Comparison of ENCODE assay signal across 8 cellular contexts in genomic region chr18:51195086-51195601, GRCh38. TPM values are rescaled to one million over a fixed set of nuclear protein-coding genes. Genes with fewer than 3 reads are reported as not detected.
DNase-seq lines count a peak whose midpoint lies in the region; ATAC-seq, FAIRE-seq and TF ChIP-seq lines count a peak whose summit lies in the region.

No MANE protein-coding gene starts in this region.

- peak overlapping the region; percentile 91 for H3K18ac ChIP-seq in H1 (ENCODE audit: extremely low read depth, low read length)

- peak overlapping the region; percentile 68; the same call in 1 of the 2 replicates for H2BK12ac ChIP-seq in H1 (ENCODE audit: low read depth, low read length)

- peak overlapping the region; percentile 68 for H3K27ac ChIP-seq in H1 (ENCODE audit: low read depth, low read length)

- TF ChIP-seq CTCF in H1 (IDR thresholded peaks at IDR 0.05; ENCODE audit: control extremely low read depth in 1 of 3, insufficient read depth in 1 of 3, low read depth in 1 of 3, low read length in 3 of 3): no peak
- TF ChIP-seq CTCF in osteocyte (IDR thresholded peaks at IDR 0.05): no peak

- H3K4me2 ChIP-seq in H1 (ENCODE audit: insufficient read depth in 1 of 2, low read depth in 2 of 2, low read length in 2 of 2): peak overlapping the region; percentile 80 to 94

- 10% methylated on average over 6 of the region's 6 CpGs; no CpG with 5 or more reads in 1 of the 2 experiments for WGBS in H1 (ENCODE audit: extremely low coverage in 1 of 2, insufficient coverage in 1 of 2, insufficient read length in 1 of 2, insufficient replicate concordance in 2 of 2, low coverage in 1 of 2, low lambda C conversion rate in 2 of 2, missing lambda C conversion rate in 1 of 2), 2 experiments

- H4K8ac ChIP-seq in H1 (ENCODE audit: extremely low read depth, insufficient read depth, low read length): no peak overlapping the region

- H3K4me1 ChIP-seq in H1 (replicated peaks in 1 of 4; ENCODE audit: control insufficient read depth in 3 of 4, insufficient read depth in 4 of 4, low read length in 3 of 4): peaks cover 0 to 15% (median 7%) of the 10 kb centered on the region in 4 experiments; a peak in 5 of 7 replicates

- no peak overlapping the region for H3K4ac ChIP-seq in H1 (replicated peaks; ENCODE audit: insufficient read length, low read depth, low read length)

- H3K79me1 ChIP-seq in H1 (ENCODE audit: low read depth, low read length): no peaks in the 10 kb centered on the region; the same call in 1 of the 2 replicates

- H4K20me1 ChIP-seq in H1 (replicated peaks in 1 of 2; ENCODE audit: control insufficient read depth in 1 of 2, insufficient read depth in 2 of 2, low read length in 2 of 2): peaks cover 16 to 30% of the 10 kb centered on the region in 2 experiments

- no peak overlapping the region for H2AFZ ChIP-seq in H1 (ENCODE audit: low read length)

- H2BK20ac ChIP-seq in H1 (ENCODE audit: low read length): no peak overlapping the region

- peak overlapping the region; percentile 96 for H3K27ac Mint-ChIP-seq in osteocyte (ENCODE audit: unreplicated experiment)

- POLR2A ChIA-PET in H1 (lab: Charles Lee; ENCODE audit: partially characterized antibody): interaction anchor here (1.0 to 8.0 kb wide), 13 partner anchors 9 to 166 kb away, joined by 3 to 128 read pairs (median 5); no protein-coding TSS in a partner anchor

- peaks cover 48 to 68% of the 10 kb centered on the region in 2 experiments for H3K79me2 ChIP-seq in H1 (ENCODE audit: control insufficient read depth in 1 of 2, insufficient read depth in 2 of 2, low read length in 2 of 2)

- H3K27me3 Mint-ChIP-seq in osteocyte (ENCODE audit: unreplicated experiment): no peaks in the 10 kb centered on the region

- TF ChIP-seq POLR2A in H1 (IDR thresholded peaks at IDR 0.05; ENCODE audit: control extremely low read depth in 1 of 2, low read depth in 2 of 2, low read length in 2 of 2): no peak

- H3K27me3 ChIP-seq in H1 (replicated peaks in 1 of 4; ENCODE audit: control insufficient read depth in 3 of 4, extremely low read depth in 1 of 4, insufficient read depth in 3 of 4, low read length in 3 of 4): no peaks in the 10 kb centered on the region

- peak overlapping the region; percentile 59 to 92 (median 89) for H3K9ac ChIP-seq in H1 (replicated peaks in 1 of 4; ENCODE audit: extremely low read depth in 1 of 4, low read depth in 3 of 4, low read length in 3 of 4)

- H2BK15ac ChIP-seq in H1 (ENCODE audit: low read length): no peak overlapping the region

- CTCF ChIA-PET in H1 (lab: Charles Lee; ENCODE audit: partially characterized antibody): interaction anchor here (1.1 to 2.1 kb wide), 3 partner anchors 9 to 71 kb away, joined by 4 to 11 read pairs (median 5); no protein-coding TSS in a partner anchor

- H3K9me3 ChIP-seq in H1 (ENCODE audit: insufficient read depth in 2 of 2, low read depth in 1 of 2, low read length in 1 of 2): no peaks in the 10 kb centered on the region

- no peaks in the 10 kb centered on the region for H3K36me3 Mint-ChIP-seq in osteocyte (ENCODE audit: unreplicated experiment)

- H3K4me3 Mint-ChIP-seq in osteocyte (ENCODE audit: unreplicated experiment): peak overlapping the region; percentile 96

- no peaks in the 10 kb centered on the region for H3K9me3 Mint-ChIP-seq in osteocyte (ENCODE audit: unreplicated experiment)

- no peak overlapping the region for H3K14ac ChIP-seq in H1 (ENCODE audit: insufficient read length)

- no peak for TF ChIP-seq EP300 in H1 (IDR thresholded peaks at IDR 0.05; ENCODE audit: borderline replicate concordance in 1 of 2, low read depth in 2 of 2, low read length in 2 of 2)

- no peak overlapping the region for H3K23ac ChIP-seq in H1 (ENCODE audit: insufficient read length)

- peaks cover 50% of the 10 kb centered on the region for H3K4me1 Mint-ChIP-seq in osteocyte (ENCODE audit: unreplicated experiment)

- FAIRE-seq in H1 (lab: Jason Lieb, UNC): no peak

- peaks cover 0 to 13% (median 0%) of the 10 kb centered on the region in 4 experiments; a peak in 4 of 8 replicates for H3K36me3 ChIP-seq in H1 (ENCODE audit: control insufficient read depth in 2 of 4, insufficient read depth in 4 of 4, low read length in 3 of 4)

- H2AK5ac ChIP-seq in H1 (ENCODE audit: low read depth, low read length): no peak overlapping the region; the same call in 1 of the 2 replicates

- DNase-seq in DMS79 treated with DMSO at 0.1 percent for 48 hours (lab: John Stamatoyannopoulos, UW) (peak; percentile 79), NCI-H524 treated with DMSO at 0.1 percent for 48 hours (lab: John Stamatoyannopoulos, UW) (peak; percentile 48), H1 (ENCODE audit: low read depth in 1 of 2, low spot score in 2 of 2) (no peak), osteocyte (ENCODE audit: extremely low spot score, unreplicated experiment) (no peak), NCI-H2171 (lab: John Stamatoyannopoulos, UW) (no peak)

- H3K4me3 ChIP-seq in H1 (ENCODE audit: extremely low read depth in 1 of 4, insufficient read depth in 2 of 4, low read depth in 3 of 4, low read length in 4 of 4): peak overlapping the region; percentile 97 to 100 (median 99)

- no peak overlapping the region for H4K91ac ChIP-seq in H1 (replicated peaks; ENCODE audit: insufficient read length, low read length)

- H3K56ac ChIP-seq in H1 (replicated peaks; ENCODE audit: insufficient read length, low read depth, low read length): no peak overlapping the region

- TF ChIP-seq RAD21 in H1 (IDR thresholded peaks at IDR 0.05 in 1 of 2, conservative IDR thresholded peaks at IDR 0.05 in 1 of 2; ENCODE audit: low read depth in 2 of 2, low read length in 2 of 2): no peak

- no peak for ATAC-seq in HG03469 (IDR thresholded peaks at IDR 0.05; ENCODE audit: unreplicated experiment)
- ATAC-seq in HG02981 (IDR thresholded peaks at IDR 0.05; ENCODE audit: unreplicated experiment): no peak
- no peak for ATAC-seq in HG02588 (IDR thresholded peaks at IDR 0.05; ENCODE audit: unreplicated experiment)

- H2BK5ac ChIP-seq in H1 (ENCODE audit: low read depth, low read length): peak overlapping the region; percentile 88

- peaks cover 2% of the 10 kb centered on the region for H3K23me2 ChIP-seq in H1 (ENCODE audit: low read depth, low read length)

- no peak overlapping the region for H4K5ac ChIP-seq in H1 (ENCODE audit: insufficient read length, low read depth, low read length)

- H2BK120ac ChIP-seq in H1 (replicated peaks; ENCODE audit: low read depth, low read length): no peak overlapping the region

TF ChIP-seq in H1, 55 proteins besides CTCF, POLR2A, EP300 and RAD21:
- TF ChIP-seq RXRA (IDR thresholded peaks at IDR 0.05; ENCODE audit: insufficient read depth, low read depth, low read length): no peak
- no peak for TF ChIP-seq CTBP2 (IDR thresholded peaks at IDR 0.05; ENCODE audit: borderline replicate concordance, insufficient read depth, insufficient read length, low read length)
- TF ChIP-seq CEBPB (IDR thresholded peaks at IDR 0.05; ENCODE audit: low read depth, low read length): no peak
- no peak for TF ChIP-seq POU5F1 (IDR thresholded peaks at IDR 0.05; ENCODE audit: low read depth, low read length)
- TF ChIP-seq TCF12 (IDR thresholded peaks at IDR 0.05; ENCODE audit: low read depth, low read length): no peak
- TF ChIP-seq ATF3 (IDR thresholded peaks at IDR 0.05; ENCODE audit: insufficient read depth, low read depth, low read length): no peak
- no peak for TF ChIP-seq FOSL1 (IDR thresholded peaks at IDR 0.05; ENCODE audit: insufficient read depth, low read depth, low read length)
- TF ChIP-seq SP2 (IDR thresholded peaks at IDR 0.05; ENCODE audit: low read length): no peak
- no peak for TF ChIP-seq JUND (IDR thresholded peaks at IDR 0.05; ENCODE audit: low read length)
- TF ChIP-seq NANOG (IDR thresholded peaks at IDR 0.05; ENCODE audit: insufficient read depth, low read depth, low read length, poor library complexity, severe bottlenecking): no peak
- no peak for TF ChIP-seq NRF1 (IDR thresholded peaks at IDR 0.05; ENCODE audit: low read depth, low read length)
- TF ChIP-seq CREB1 (IDR thresholded peaks at IDR 0.05): no peak

RNA-seq across cellular contexts. Expression of gene MEX3C, which starts 2.3 kb away (rescaled TPM):
- 102 and 103 TPM in 2 replicates for total RNA-seq in H1 (2021; fragmentation: NEBNext Ultra II Directional; extraction: Animal tissue kit (Norgen Biotek cat#: 25700))
- polyA plus RNA-seq in H1 (2011; rRNA removed): 29.6 and 48.2 TPM in 2 replicates
- 41.2 TPM for polyA plus RNA-seq in H1 (2011; cell fraction: cytosol; rRNA removed)
- 35.2 TPM for polyA plus RNA-seq in H1 (2011; cell fraction: nucleus; rRNA removed)
- 58.7 to 93.5 TPM (median 74.0 TPM) in 4 replicates for polyA plus RNA-seq in H1 (2012, experiment 1 of 2)
- polyA plus RNA-seq in H1 (2012, experiment 2 of 2): 16.6 TPM
- 58.2 TPM for polyA plus RNA-seq in H1 (2013, experiment 1 of 2)
- polyA plus RNA-seq in H1 (2013, experiment 2 of 2): 66.2 TPM
- 117 and 118 TPM in 2 replicates for polyA minus RNA-seq in H1 (2011; rRNA and poly(A)+ RNA removed)
- polyA minus RNA-seq in H1 (2011; cell fraction: cytosol; rRNA and poly(A)+ RNA removed): 44.5 TPM
- 91.9 TPM for polyA minus RNA-seq in H1 (2011; cell fraction: nucleus; rRNA and poly(A)+ RNA removed)
- total RNA-seq in osteocyte: 53.5 and 59.7 TPM in 2 replicates

Comparison
In these comparisons a context has a peak if more than half of its experiments do, and no peak if none do; other contexts are left out.
1. DNase-seq: peak in DMS79 treated with DMSO at 0.1 percent for 48 hours (single experiment) and NCI-H524 treated with DMSO at 0.1 percent for 48 hours (single experiment); none in H1 (0 of 2), osteocyte (single experiment) and NCI-H2171 (single experiment).